In the genomic region with DNA sequence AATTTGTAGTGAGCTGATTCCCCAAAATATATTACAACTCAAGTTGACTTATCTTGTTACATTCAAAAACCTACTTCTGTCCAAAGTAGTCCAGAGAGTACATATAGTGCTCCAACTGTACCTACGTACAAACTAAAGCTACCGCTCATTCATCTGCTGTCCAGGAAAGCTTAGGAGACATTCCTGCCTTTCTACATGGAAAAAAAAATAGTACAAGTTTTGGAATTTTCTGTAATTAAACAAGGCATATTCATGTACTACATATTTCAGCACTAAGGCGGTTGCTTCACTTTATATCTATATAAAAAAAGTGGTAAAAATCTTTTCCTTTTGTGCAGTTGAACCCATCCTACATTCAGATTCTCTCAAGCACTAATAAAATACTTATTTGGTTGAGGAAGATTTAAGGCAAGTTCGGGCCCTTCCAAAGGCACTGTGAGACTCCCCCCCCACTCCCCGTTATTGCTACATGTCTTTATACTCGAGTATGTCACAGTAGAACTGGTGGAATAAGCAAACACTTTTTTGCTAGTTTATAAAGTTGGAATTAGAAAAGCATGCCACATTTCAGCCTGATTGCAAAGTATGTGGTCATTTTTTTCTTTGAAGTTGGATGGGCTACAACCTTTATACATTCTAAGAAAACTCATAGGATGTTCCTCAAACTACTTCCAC, we compare ENCODE assay signal across 7 cellular contexts. TPM values are rescaled to one million over a fixed set of nuclear protein-coding genes. Genes with fewer than 3 reads are reported as not detected.
DNase-seq lines count a peak whose midpoint lies in the region; ATAC-seq and TF ChIP-seq lines count a peak whose summit lies in the region.

No MANE protein-coding gene starts in this region.

- peak overlapping the region; percentile 93; the same call in 1 of the 2 replicates for H3K27ac ChIP-seq in HUES6 (ENCODE audit: low read depth, low read length)
- H3K27ac ChIP-seq in spleen, result peak overlapping the region; percentile 93 to 100 (median 99)

- H3K36me3 ChIP-seq in HUES6 (ENCODE audit: control insufficient read depth, insufficient read depth, low read length) (peaks cover 40% of the 10 kb centered on the region), spleen (peaks cover 0 to 50% (median 28%) of the 10 kb centered on the region in 6 donors)

- H3K27me3 ChIP-seq in HUES6 (ENCODE audit: control insufficient read depth, insufficient read depth, low read length), result no peaks in the 10 kb centered on the region
- no peaks in the 10 kb centered on the region for H3K27me3 ChIP-seq in spleen (replicated peaks in 1 of 7)

- peaks cover 62% of the 10 kb centered on the region for H3K36me3 Mint-ChIP-seq in activated CD4-positive, alpha-beta memory T cell treated with anti-CD3 and anti-CD28 coated beads, Interleukin-2, amount 10 ng/mL, durations not matched to agents 7 days and 5 days (ENCODE audit: low read depth)

- H3K4me1 Mint-ChIP-seq in activated CD4-positive, alpha-beta memory T cell treated with anti-CD3 and anti-CD28 coated beads, Interleukin-2, amount 10 ng/mL, durations not matched to agents 7 days and 5 days, result peaks cover 45% of the 10 kb centered on the region

- H3K4me1 ChIP-seq in HUES6 (ENCODE audit: control insufficient read depth, insufficient read depth, low read length), result peaks cover 47% of the 10 kb centered on the region
- H3K4me1 ChIP-seq in spleen, result peaks cover 27 to 66% (median 64%) of the 10 kb centered on the region in 6 donors

- POLR2A ChIA-PET in activated CD4-positive, alpha-beta memory T cell treated with anti-CD3 and anti-CD28 coated beads, Interleukin-2, amount 10 ng/mL, durations not matched to agents 7 days and 5 days (lab: Charles Lee), result interaction anchor here (0.8 to 16.5 kb wide), 14 partner anchors 29 to 415 kb away, joined by 3 to 1053 read pairs (median 5); a partner anchor contains a TSS

- 3 to 5% (median 4%) methylated on average over 6 of the region's 6 CpGs for WGBS in spleen, 5 donors

- no peak for ATAC-seq in GM21381 (IDR thresholded peaks at IDR 0.05; ENCODE audit: unreplicated experiment)

- TF ChIP-seq CTCF in spleen (IDR thresholded peaks at IDR 0.05 in 8 of 11, conservative IDR thresholded peaks at IDR 0.05 in 3 of 11), result no peak

- intact Hi-C loops in spleen (cut with DNase I; ENCODE audit: low total_unique reads), result loop anchor here (5.0 to 10.0 kb wide), 2 partner anchors 90 to 248 kb away; no protein-coding TSS in a partner anchor

- no peaks in the 10 kb centered on the region for H3K9me3 Mint-ChIP-seq in activated CD4-positive, alpha-beta memory T cell treated with anti-CD3 and anti-CD28 coated beads, Interleukin-2, amount 10 ng/mL, durations not matched to agents 7 days and 5 days

- TF ChIP-seq POLR2A in spleen (IDR thresholded peaks at IDR 0.05), result peak in 1 of 3 donors; percentile 16

- H3K9me3 ChIP-seq in HUES6 (ENCODE audit: control insufficient read depth, insufficient read depth, low read depth, low read length) (no peaks in the 10 kb centered on the region), spleen (no peaks in the 10 kb centered on the region)

- H3K4me3 Mint-ChIP-seq in activated CD4-positive, alpha-beta memory T cell treated with anti-CD3 and anti-CD28 coated beads, Interleukin-2, amount 10 ng/mL, durations not matched to agents 7 days and 5 days, result peak overlapping the region; percentile 95

- H3K27ac Mint-ChIP-seq in activated CD4-positive, alpha-beta memory T cell treated with anti-CD3 and anti-CD28 coated beads, Interleukin-2, amount 10 ng/mL, durations not matched to agents 7 days and 5 days, result peak overlapping the region; percentile 98

- CTCF ChIA-PET in activated CD4-positive, alpha-beta memory T cell treated with anti-CD3 and anti-CD28 coated beads, Interleukin-2, amount 10 ng/mL, durations not matched to agents 7 days and 5 days (lab: Charles Lee), result interaction anchor here (0.7 to 16.0 kb wide), 8 partner anchors 9 to 363 kb away, joined by 3 to 230 read pairs (median 10); no protein-coding TSS in a partner anchor

- no peak for DNase-seq in activated CD4-positive, alpha-beta memory T cell treated with anti-CD3 and anti-CD28 coated beads, Interleukin-2, amount 10 ng/mL, durations not matched to agents 7 days and 5 days
- DNase-seq in glomerular visceral epithelial cell (ENCODE audit: extremely low spot score) (peak; percentile 15), spleen (peak; percentile 45), iPS-NIHi11 (ENCODE audit: low spot score) (no peak)
- DNase-seq in stimulated activated CD4-positive, alpha-beta T cell treated with anti-CD3 and anti-CD28 coated beads, Interleukin-4, amount 100 ng/mL, for 4 hours, result no peak

- no peaks in the 10 kb centered on the region for H3K27me3 Mint-ChIP-seq in activated CD4-positive, alpha-beta memory T cell treated with anti-CD3 and anti-CD28 coated beads, Interleukin-2, amount 10 ng/mL, durations not matched to agents 7 days and 5 days

- peak overlapping the region; percentile 47 for H3K9ac ChIP-seq in HUES6 (ENCODE audit: low read length)

- peak overlapping the region; percentile 94 for H3K4me3 ChIP-seq in HUES6 (ENCODE audit: low read depth, low read length)
- peak overlapping the region; percentile 73 to 99 (median 90) for H3K4me3 ChIP-seq in spleen

RNA-seq across cellular contexts. Expression of a gene that starts 3.8 kb away (rescaled TPM):
- 100 to 1,000 TPM; 276 to 278 TPM for total RNA-seq in activated CD4-positive, alpha-beta memory T cell treated with anti-CD3 and anti-CD28 coated beads, Interleukin-2, amount 10 ng/mL, durations not matched to agents 7 days and 5 days
- total RNA-seq in spleen, result 100 to 1,000 TPM; 118 to 223 (median 131) TPM
- polyA plus RNA-seq in spleen, result 100 to 1,000 TPM in 1 of 3 donors, 10 to 100 TPM in 2; 72.4 to 115 (median 91.0) TPM

Comparison
In these comparisons a context has a peak if more than half of its experiments do, and no peak if none do; other contexts are left out.
1. DNase-seq: peak in glomerular visceral epithelial cell (single experiment) and spleen (single experiment); none in activated CD4-positive, alpha-beta memory T cell treated with anti-CD3 and anti-CD28 coated beads, Interleukin-2, amount 10 ng/mL, durations not matched to agents 7 days and 5 days (single experiment), stimulated activated CD4-positive, alpha-beta T cell treated with anti-CD3 and anti-CD28 coated beads, Interleukin-4, amount 100 ng/mL, for 4 hours (0 of 2) and iPS-NIHi11 (single experiment).